In the genomic region with DNA sequence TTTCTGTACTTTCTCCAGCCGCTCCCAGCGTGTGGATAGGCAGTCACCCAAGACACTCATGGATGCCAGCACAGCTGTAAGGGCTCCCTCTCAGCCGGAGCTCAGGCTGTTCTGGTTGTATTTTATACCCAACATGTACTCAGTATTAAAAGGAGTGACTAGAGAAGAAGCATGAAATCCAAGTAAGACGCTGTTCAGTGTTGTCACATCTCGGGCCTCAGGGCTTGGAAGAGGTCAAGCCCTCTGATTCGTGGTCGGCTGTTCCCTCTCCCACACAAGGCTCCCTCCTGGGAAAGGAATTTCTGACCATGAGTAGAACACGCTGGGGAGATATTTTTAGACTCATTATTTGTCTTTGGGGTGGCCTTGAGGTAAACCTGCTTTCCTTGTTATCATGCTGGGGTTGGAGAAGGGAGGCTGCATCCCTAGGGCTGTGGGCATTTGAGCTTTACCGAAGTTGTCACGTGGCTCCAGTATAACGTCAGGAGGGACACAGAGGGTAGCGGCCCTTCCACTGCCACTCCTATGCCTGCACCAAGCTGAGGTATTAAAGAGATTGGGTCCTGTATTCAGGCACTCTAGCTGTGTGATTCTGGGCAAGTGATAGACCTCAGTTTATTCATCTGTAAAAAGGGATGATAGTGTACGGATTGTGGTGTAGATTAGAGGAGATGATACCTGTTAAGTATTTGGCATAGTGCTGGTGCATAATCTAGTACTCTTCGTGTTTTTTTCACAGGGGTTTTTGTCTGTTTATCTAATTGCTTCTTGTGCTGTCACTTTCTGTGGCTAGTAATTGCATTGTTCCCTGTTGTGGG, we compare ENCODE assay signal across 11 cellular contexts. TPM values are rescaled to one million over a fixed set of nuclear protein-coding genes. Genes with fewer than 3 reads are reported as not detected.
A peak's percentile ranks its signal among the peaks of the same experiment; 100 is the strongest.
DNase-seq lines count a peak whose midpoint lies in the region; ATAC-seq, FAIRE-seq and TF ChIP-seq lines count a peak whose summit lies in the region.
"Had no signal": no experiment of that assay in that cellular context is flagged by ENCODE, and none has a peak within 500 bp of the region (broad histone marks: within the 10 kb centered on the region; RNA-seq: fewer than 3 reads in every experiment).

No MANE protein-coding gene starts in this region.

- H3K36me3 ChIP-seq in gastrocnemius medialis = no peaks in the 10 kb centered on the region
- H3K36me3 ChIP-seq: suprapubic skin had no signal

- DNase-seq in EH (ENCODE audit: low read depth) (peak; percentile 98), RCC 7860 (ENCODE audit: low spot score) (peak; percentile 94), glomerular visceral epithelial cell (ENCODE audit: extremely low spot score) (peak; percentile 46), gastrocnemius medialis (peak; percentile 42 to 64), DMS53 treated with DMSO at 0.1 percent for 48 hours (lab: John Stamatoyannopoulos, UW; ENCODE audit: unreplicated experiment) (no peak), mucosa of gallbladder (ENCODE audit: low spot score) (no peak), medulla oblongata (ENCODE audit: extremely low spot score) (no peak), SKM-1 treated with dmso at 0.1 percent for 144 hours (lab: John Stamatoyannopoulos, UW; ENCODE audit: unreplicated experiment) (no peak)
- DNase-seq: caudate nucleus, NCI-H524 had no signal

- FAIRE-seq in RCC 7860 (lab: Jason Lieb, UNC) = peak; percentile 96

- TF ChIP-seq CTCF in gastrocnemius medialis (IDR thresholded peaks at IDR 0.05 in 4 of 5, conservative IDR thresholded peaks at IDR 0.05 in 1 of 5) = no peak

- intact Hi-C loops in gastrocnemius medialis (cut with DNase I; ENCODE audit: low total_unique reads) = no loop called here

- no peaks in the 10 kb centered on the region for H3K9me3 ChIP-seq in gastrocnemius medialis
- H3K9me3 ChIP-seq: suprapubic skin had no signal

- H3K4me3 ChIP-seq in gastrocnemius medialis = peak overlapping the region in 1 of 4 donors; percentile 5
- H3K4me3 ChIP-seq: suprapubic skin had no signal

- peak overlapping the region; percentile 75 to 92 (median 84) for H3K27ac ChIP-seq in gastrocnemius medialis
- H3K27ac ChIP-seq: suprapubic skin had no signal

- peak in 1 of 2 donors; percentile 1 for TF ChIP-seq POLR2A in gastrocnemius medialis (IDR thresholded peaks at IDR 0.05)

- H3K4me1 ChIP-seq in gastrocnemius medialis = peaks cover 25 to 78% of the 10 kb centered on the region in 2 donors

- no peaks in the 10 kb centered on the region for H3K27me3 ChIP-seq in gastrocnemius medialis
- H3K27me3 ChIP-seq: suprapubic skin had no signal

- in situ Hi-C loops in gastrocnemius medialis (cut with MboI; ENCODE audit: low sequenced_read_pairs in 4 of 4) = no loop called here

- peak; percentile 46 to 59 for ATAC-seq in gastrocnemius medialis

RNA-seq across cellular contexts. Expression of a gene that starts 34.1 kb away (rescaled TPM):
- total RNA-seq in gastrocnemius medialis = 10 to 100 TPM; 18.1 to 57.6 (median 42.1) TPM
- 23.7 TPM for total RNA-seq in mucosa of gallbladder

Comparison
In these comparisons a context has a peak if more than half of its experiments do, and no peak if none do; other contexts are left out.
1. DNase-seq: peak in EH (single experiment), RCC 7860 (single experiment), glomerular visceral epithelial cell (single experiment) and gastrocnemius medialis (2 of 2); none in DMS53 treated with DMSO at 0.1 percent for 48 hours (single experiment), mucosa of gallbladder (single experiment), medulla oblongata (single experiment) and SKM-1 treated with dmso at 0.1 percent for 144 hours (single experiment).